Comparison of ENCODE assay signal across 26 cellular contexts in the genomic region with DNA sequence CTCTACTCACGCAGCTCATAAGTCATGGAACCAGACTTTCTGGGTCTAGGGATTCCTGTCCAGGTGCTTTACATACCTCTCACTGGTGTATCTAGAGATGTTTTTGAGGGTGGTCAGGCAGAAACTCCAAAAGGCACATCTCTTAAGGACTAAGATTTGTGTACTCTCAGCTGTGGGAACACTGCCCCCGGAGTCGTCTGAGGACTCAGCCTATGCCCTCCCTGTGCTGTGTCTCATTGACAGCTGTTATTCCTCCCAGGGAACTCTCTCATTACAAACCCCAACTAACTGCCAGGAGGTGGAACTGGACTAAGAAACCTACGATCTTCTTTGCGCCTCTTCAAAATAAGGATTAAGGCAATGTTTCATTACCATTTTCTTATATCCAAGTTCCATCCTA.
"Had no signal": no experiment of that assay in that cellular context is flagged by ENCODE, and none has a peak within 500 bp of the region (broad histone marks: within the 10 kb centered on the region; RNA-seq: fewer than 3 reads in every experiment).

No MANE protein-coding gene starts in this region.

- H3K27ac ChIP-seq: Peyer's patch, RWPE1, SJCRH30, VCaP had no signal

- H3K27me3 ChIP-seq: Peyer's patch, SJCRH30 had no signal

- H3K4me1 ChIP-seq: Peyer's patch, SJCRH30 had no signal

- ATAC-seq: activated CD4-positive, alpha-beta T cell treated with anti-CD3 and anti-CD28 coated beads for 36 hours; activated T-helper 17 cell treated with anti-CD3 and anti-CD28 coated beads, Interleukin-2, amount 50 U/mL, for 72 hours had no signal

- H3K4me1 Mint-ChIP-seq: activated CD4-positive, alpha-beta memory T cell treated with anti-CD3 and anti-CD28 coated beads, Interleukin-2, amount 10 ng/mL, durations not matched to agents 7 days and 5 days; activated CD4-positive, alpha-beta T cell treated with anti-CD3 and anti-CD28 coated beads for 36 hours; activated T-helper 17 cell treated with anti-CD3 and anti-CD28 coated beads, Interleukin-2, amount 50 U/mL, for 72 hours had no signal

- H3K4me2 ChIP-seq: SK-N-SH had no signal

- H3K36me3 ChIP-seq: Peyer's patch, SJCRH30 had no signal

- DNase-seq: activated CD4-positive, alpha-beta memory T cell treated with anti-CD3 and anti-CD28 coated beads, Interleukin-2, amount 10 ng/mL, durations not matched to agents 7 days and 5 days; activated CD4-positive, alpha-beta T cell treated with anti-CD3 and anti-CD28 coated beads for 36 hours; activated CD4-positive, alpha-beta T cell treated with anti-CD3 and anti-CD28 coated beads, Interleukin-2, amount 50 U/mL, for 1 hour; activated gamma-delta T cell; activated naive CD4-positive, alpha-beta T cell treated with anti-CD3 and anti-CD28 coated beads for 36 hours; activated T-cell treated with anti-CD3 and anti-CD28 coated beads for 4 hours; activated T-cell treated with anti-CD3 and anti-CD28 coated beads, Interleukin-2, amount 50 U/mL, for 48 hours; cerebellar nuclear complex; Karpas-422; MM.1S; NCI-H1105; NCI-H1436; NCI-H187 treated with DMSO at 0.1 percent for 48 hours; NCI-H2081 treated with DMSO at 0.1 percent for 48 hours; NCI-H226; NCI-H510A treated with DMSO at 0.1 percent for 48 hours; NCI-H774; Peyer's patch; Right ventricle myocardium superior; SJCRH30; SK-N-SH; T-helper 1 cell had no signal

- H3K27me3 Mint-ChIP-seq: activated CD4-positive, alpha-beta memory T cell treated with anti-CD3 and anti-CD28 coated beads, Interleukin-2, amount 10 ng/mL, durations not matched to agents 7 days and 5 days; activated CD4-positive, alpha-beta T cell treated with anti-CD3 and anti-CD28 coated beads for 36 hours; activated naive CD8-positive, alpha-beta T cell; activated T-helper 17 cell treated with anti-CD3 and anti-CD28 coated beads, Interleukin-2, amount 50 U/mL, for 72 hours had no signal

- H3K9me2 ChIP-seq: SK-N-SH had no signal

- H3K36me3 Mint-ChIP-seq: activated naive CD8-positive, alpha-beta T cell had no signal

- H3K27ac Mint-ChIP-seq: activated CD4-positive, alpha-beta memory T cell treated with anti-CD3 and anti-CD28 coated beads, Interleukin-2, amount 10 ng/mL, durations not matched to agents 7 days and 5 days; activated CD4-positive, alpha-beta T cell treated with anti-CD3 and anti-CD28 coated beads for 36 hours; activated naive CD4-positive, alpha-beta T cell treated with anti-CD3 and anti-CD28 coated beads for 36 hours; activated naive CD8-positive, alpha-beta T cell; activated T-helper 17 cell treated with anti-CD3 and anti-CD28 coated beads, Interleukin-2, amount 50 U/mL, for 72 hours had no signal

- H3K4me3 ChIP-seq: Peyer's patch, SJCRH30 had no signal

- H3K4me3 Mint-ChIP-seq: activated CD4-positive, alpha-beta memory T cell treated with anti-CD3 and anti-CD28 coated beads, Interleukin-2, amount 10 ng/mL, durations not matched to agents 7 days and 5 days; activated CD4-positive, alpha-beta T cell treated with anti-CD3 and anti-CD28 coated beads for 36 hours; activated naive CD4-positive, alpha-beta T cell treated with anti-CD3 and anti-CD28 coated beads for 36 hours; activated naive CD8-positive, alpha-beta T cell; activated T-helper 17 cell treated with anti-CD3 and anti-CD28 coated beads, Interleukin-2, amount 50 U/mL, for 72 hours had no signal
